In the genomic region with DNA sequence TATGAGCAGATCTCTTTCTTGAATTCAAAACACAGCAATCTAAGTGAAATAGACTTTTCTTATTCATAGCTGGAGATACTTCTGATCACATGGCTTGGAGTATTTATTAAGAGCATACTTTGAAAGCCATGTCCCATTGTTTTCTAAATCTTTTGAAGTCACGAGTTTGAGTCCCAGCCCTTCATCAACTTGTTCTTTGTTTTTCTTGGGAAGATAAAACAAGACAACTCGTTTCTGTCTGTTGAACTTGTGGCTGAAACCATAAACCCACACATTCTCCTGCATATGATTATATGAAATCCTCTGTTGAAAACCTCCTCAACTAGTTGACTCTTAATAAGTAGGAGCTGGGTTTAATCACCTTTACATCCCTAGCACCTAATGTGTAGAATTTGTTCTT, we compare ENCODE assay signal across 23 cellular contexts. TPM values are rescaled to one million over a fixed set of nuclear protein-coding genes. Genes with fewer than 3 reads are reported as not detected.
A peak's percentile ranks its signal among the peaks of the same experiment; 100 is the strongest.
DNase-seq lines count a peak whose midpoint lies in the region; ATAC-seq, FAIRE-seq and TF ChIP-seq lines count a peak whose summit lies in the region.
"Had no signal": no experiment of that assay in that cellular context is flagged by ENCODE, and none has a peak within 500 bp of the region (broad histone marks: within the 10 kb centered on the region; RNA-seq: fewer than 3 reads in every experiment).

No MANE protein-coding gene starts in this region.

- BruUV-seq in GM12878 (replicated peaks; lab: Mats Ljungman, UMichigan), result no TSS peak

- no peaks in the 10 kb centered on the region; the same call in 2 of the 3 replicates for H3K9me3 ChIP-seq in GM12878 (replicated peaks; ENCODE audit: control insufficient read depth, insufficient read depth, low read length)
- H3K9me3 ChIP-seq in tibial artery, result no peaks in the 10 kb centered on the region
- H3K9me3 ChIP-seq: HAP-1 had no signal

- peak; percentile 38 for FAIRE-seq in GM12878 (lab: Jason Lieb, UNC)
- FAIRE-seq: bronchial epithelial cell had no signal

- H3K79me2 ChIP-seq in GM12878 (ENCODE audit: control insufficient read depth, insufficient read depth, low read length), result no peaks in the 10 kb centered on the region

- H3K36me3 ChIP-seq in GM12878 (ENCODE audit: control insufficient read depth in 2 of 2, insufficient read depth in 2 of 2, low read length in 1 of 2) (no peaks in the 10 kb centered on the region), tibial artery (no peaks in the 10 kb centered on the region)
- H3K36me3 ChIP-seq: HAP-1 had no signal

- peak overlapping the region; percentile 17 to 40 for H3K4me3 Mint-ChIP-seq in activated T-cell treated with anti-CD3 and anti-CD28 coated beads, Interleukin-2, amount 50 U/mL, for 72 hours
- H3K4me3 Mint-ChIP-seq in activated CD4-positive, alpha-beta memory T cell treated with anti-CD3 and anti-CD28 coated beads for 36 hours, result no peak overlapping the region
- H3K4me3 Mint-ChIP-seq: activated naive CD8-positive, alpha-beta T cell treated with anti-CD3 and anti-CD28 coated beads for 36 hours; activated T-cell treated with anti-CD3 and anti-CD28 coated beads, Interleukin-2, amount 50 U/mL, for 24 hours; T-cell had no signal

- CTCF ChIA-PET in GM12878 (lab: Yijun Ruan, JAX), result no interaction called here
- CTCF ChIA-PET in activated CD4-positive, alpha-beta memory T cell treated with anti-CD3 and anti-CD28 coated beads for 36 hours (lab: Charles Lee), result no interaction called here

- intact Hi-C loops in GM12878 (cut with micrococcal nuclease; ENCODE audit: unreplicated experiment), result no loop called here
- intact Hi-C loops in tibial artery (cut with DNase I; ENCODE audit: low total_unique reads), result no loop called here
- intact Hi-C loops in activated CD4-positive, alpha-beta memory T cell treated with anti-CD3 and anti-CD28 coated beads for 36 hours (cut with micrococcal nuclease), result no loop called here

- no peak for TF ChIP-seq POLR2A in GM12878 (IDR thresholded peaks at IDR 0.05; ENCODE audit: low read depth, low read length)

- H4K20me1 ChIP-seq in GM12878 (ENCODE audit: control insufficient read depth, insufficient read depth), result no peaks in the 10 kb centered on the region

- H2AFZ ChIP-seq in GM12878 (ENCODE audit: control insufficient read depth, low read depth, low read length), result no peak overlapping the region

- H3K27ac ChIP-seq in GM12878 (ENCODE audit: control insufficient read depth, insufficient read depth) (no peak overlapping the region), tibial artery (peak overlapping the region; percentile 29 to 56)

- no peak overlapping the region for H3K9ac ChIP-seq in GM12878 (ENCODE audit: control insufficient read depth, insufficient read depth, low read length)

- H3K4me3 ChIP-seq in GM12878, result no peak overlapping the region
- no peak overlapping the region for H3K4me3 ChIP-seq in tibial artery
- H3K4me3 ChIP-seq: HAP-1 had no signal

- no peak for DNase-seq in activated T-cell treated with anti-CD3 and anti-CD28 coated beads, Interleukin-2, amount 50 U/mL, for 72 hours
- no peak for DNase-seq in activated T-cell treated with anti-CD3 and anti-CD28 coated beads for 4 hours
- no peak for DNase-seq in GM12878 (ENCODE audit: low read depth, low spot score)
- DNase-seq in kidney tubule cell (ENCODE audit: low spot score), result peak; percentile 33
- no peak for DNase-seq in tibial artery
- no peak for DNase-seq in stimulated activated CD4-positive, alpha-beta T cell treated with anti-CD3 and anti-CD28 coated beads, Interleukin-15, amount 100 ng/mL, for 24 hours
- DNase-seq in activated CD4-positive, alpha-beta memory T cell treated with anti-CD3 and anti-CD28 coated beads for 36 hours, result no peak
- DNase-seq in epidermal melanocyte (ENCODE audit: insufficient read length, low spot score), result no peak
- DNase-seq: activated CD4-positive, alpha-beta T cell treated with anti-CD3 and anti-CD28 coated beads, Interleukin-2, amount 50 U/mL, for 4 hours; activated naive CD8-positive, alpha-beta T cell treated with anti-CD3 and anti-CD28 coated beads for 36 hours; activated T-cell treated with anti-CD3 and anti-CD28 coated beads, Interleukin-2, amount 50 U/mL, for 24 hours; C1 segment of cervical spinal cord; effector CD8-positive, alpha-beta T cell; KBM-7; NCI-H1105; NCI-H2171; NCI-H748 treated with DMSO at 0.1 percent for 48 hours; stimulated activated CD4-positive, alpha-beta T cell treated with anti-CD3 and anti-CD28 coated beads, Interleukin-4, amount 100 ng/mL, for 4 hours; stimulated activated CD8-positive, alpha-beta memory T cell treated with anti-CD3 and anti-CD28 coated beads, Interleukin-4, amount 100 ng/mL, for 48 hours; T-cell had no signal

- no peak overlapping the region for H3K4me2 ChIP-seq in GM12878 (ENCODE audit: control insufficient read depth, insufficient read depth)

- SMC1A ChIA-PET in GM12878 (lab: Charles Lee; ENCODE audit: uncharacterized antibody, unreplicated experiment), result no interaction called here

- in situ Hi-C loops in GM12878 (cut with MboI), result no loop called here

- peaks cover 52% of the 10 kb centered on the region for H3K4me1 Mint-ChIP-seq in activated T-cell treated with anti-CD3 and anti-CD28 coated beads, Interleukin-2, amount 50 U/mL, for 72 hours (ENCODE audit: low read depth)
- peaks cover 28% of the 10 kb centered on the region for H3K4me1 Mint-ChIP-seq in activated CD4-positive, alpha-beta memory T cell treated with anti-CD3 and anti-CD28 coated beads for 36 hours (ENCODE audit: low read depth)

- peaks cover 0 to 2% of the 10 kb centered on the region in 2 donors for H3K36me3 Mint-ChIP-seq in activated T-cell treated with anti-CD3 and anti-CD28 coated beads, Interleukin-2, amount 50 U/mL, for 72 hours (ENCODE audit: insufficient read depth in 2 of 2)
- H3K36me3 Mint-ChIP-seq in activated CD4-positive, alpha-beta memory T cell treated with anti-CD3 and anti-CD28 coated beads for 36 hours, result no peaks in the 10 kb centered on the region
- H3K36me3 Mint-ChIP-seq: T-cell had no signal

- no peak for TF ChIP-seq CTCF in GM12878 (IDR thresholded peaks at IDR 0.05 in 2 of 3, conservative IDR thresholded peaks at IDR 0.05 in 1 of 3; ENCODE audit: control insufficient read depth in 2 of 3, extremely low read depth in 1 of 3, insufficient read depth in 1 of 3, low read depth in 3 of 3, low read length in 3 of 3)
- TF ChIP-seq CTCF in tibial artery (IDR thresholded peaks at IDR 0.05), result no peak

- TF ChIP-seq RAD21 in GM12878 (IDR thresholded peaks at IDR 0.05; ENCODE audit: insufficient read depth, low read depth, low read length), result no peak

- POLR2A ChIA-PET in GM12878 (lab: Charles Lee), result no interaction called here
- POLR2A ChIA-PET in activated CD4-positive, alpha-beta memory T cell treated with anti-CD3 and anti-CD28 coated beads for 36 hours (lab: Charles Lee), result no interaction called here

- no peak for ATAC-seq in activated T-cell treated with anti-CD3 and anti-CD28 coated beads, Interleukin-2, amount 50 U/mL, for 72 hours (replicated peaks in 1 of 2)
- no peak for ATAC-seq in GM12878
- ATAC-seq: T-cell had no signal

- H3K27ac Mint-ChIP-seq in activated T-cell treated with anti-CD3 and anti-CD28 coated beads, Interleukin-2, amount 50 U/mL, for 72 hours, result no peak overlapping the region
- H3K27ac Mint-ChIP-seq in activated CD4-positive, alpha-beta memory T cell treated with anti-CD3 and anti-CD28 coated beads for 36 hours, result no peak overlapping the region
- H3K27ac Mint-ChIP-seq: activated naive CD8-positive, alpha-beta T cell treated with anti-CD3 and anti-CD28 coated beads for 36 hours; activated T-cell treated with anti-CD3 and anti-CD28 coated beads, Interleukin-2, amount 50 U/mL, for 24 hours; T-cell had no signal

- no peaks in the 10 kb centered on the region for H3K4me1 ChIP-seq in GM12878 (ENCODE audit: control insufficient read depth, insufficient read depth, low read length)
- H3K4me1 ChIP-seq in tibial artery, result peaks cover 0 to 58% (median 25%) of the 10 kb centered on the region in 4 donors

- 2% methylated on average over 2 of the region's 2 CpGs for WGBS in GM12878 (ENCODE audit: insufficient coverage, insufficient replicate concordance, low lambda C conversion rate, missing lambda C conversion rate)

- peaks cover 7 to 12% of the 10 kb centered on the region in 2 experiments; a peak in 3 of 4 replicates for H3K27me3 ChIP-seq in GM12878 (replicated peaks in 1 of 2; ENCODE audit: control insufficient read depth in 2 of 2, insufficient read depth in 2 of 2, low read length in 1 of 2)
- no peaks in the 10 kb centered on the region for H3K27me3 ChIP-seq in tibial artery

- RAD21 ChIA-PET in GM12878 (lab: Charles Lee; ENCODE audit: unreplicated experiment), result no interaction called here

- TF ChIP-seq EP300 in GM12878 (IDR thresholded peaks at IDR 0.05; ENCODE audit: borderline replicate concordance in 1 of 2, control insufficient read depth in 1 of 2, low read depth in 2 of 2, low read length in 2 of 2), result no peak

- H3K9me3 Mint-ChIP-seq in activated T-cell treated with anti-CD3 and anti-CD28 coated beads, Interleukin-2, amount 50 U/mL, for 72 hours, result no peaks in the 10 kb centered on the region
- no peaks in the 10 kb centered on the region for H3K9me3 Mint-ChIP-seq in activated CD4-positive, alpha-beta memory T cell treated with anti-CD3 and anti-CD28 coated beads for 36 hours
- H3K9me3 Mint-ChIP-seq: activated naive CD8-positive, alpha-beta T cell treated with anti-CD3 and anti-CD28 coated beads for 36 hours; activated T-cell treated with anti-CD3 and anti-CD28 coated beads, Interleukin-2, amount 50 U/mL, for 24 hours; T-cell had no signal

- H3K27me3 Mint-ChIP-seq in activated T-cell treated with anti-CD3 and anti-CD28 coated beads, Interleukin-2, amount 50 U/mL, for 72 hours (ENCODE audit: low read depth), result peaks cover 11% of the 10 kb centered on the region
- H3K27me3 Mint-ChIP-seq in activated CD4-positive, alpha-beta memory T cell treated with anti-CD3 and anti-CD28 coated beads for 36 hours, result peaks cover 4% of the 10 kb centered on the region
- H3K27me3 Mint-ChIP-seq: activated naive CD8-positive, alpha-beta T cell treated with anti-CD3 and anti-CD28 coated beads for 36 hours; activated T-cell treated with anti-CD3 and anti-CD28 coated beads, Interleukin-2, amount 50 U/mL, for 24 hours; T-cell had no signal

RNA-seq across cellular contexts. Expression of a gene that starts 3.3 kb away (rescaled TPM):
- total RNA-seq in activated T-cell treated with anti-CD3 and anti-CD28 coated beads, Interleukin-2, amount 50 U/mL, for 72 hours, result 10 to 100 TPM in 1 of 2 donors, 1 to 10 TPM in 1; 9.4 to 11.9 TPM
- not detected in 2 replicates for total RNA-seq in GM12878 (2013; cell fraction: nucleolus; rRNA removed)
- 0.11 and 0.17 TPM in 2 replicates for total RNA-seq in GM12878 (2014; rRNA removed)
- total RNA-seq in GM12878 (2014; rRNA removed; fragmentation: Illumina TruSeq; extraction: Trizol), result 0.09 and 0.18 TPM in 2 replicates
- total RNA-seq in GM12878 (2021), result 0.18 and 0.58 TPM in 2 replicates
- not detected for polyA plus RNA-seq in GM12878 (2011; ENCODE audit: low read depth)
- 0.03 and 0.04 TPM in 2 replicates for polyA plus RNA-seq in GM12878 (2011; rRNA removed)
- 0.01 and 0.03 TPM in 2 replicates for polyA plus RNA-seq in GM12878 (2011; cell fraction: cytosol; rRNA removed)
- polyA plus RNA-seq in GM12878 (2011; cell fraction: nucleus; rRNA removed), result 0.03 TPM in 2 replicates
- polyA plus RNA-seq in GM12878 (2012), result 0.08 and 0.12 TPM in 2 replicates
- polyA plus RNA-seq in GM12878 (2014; fragmentation: Illumina TruSeq; extraction: Trizol), result 0.09 and 0.16 TPM in 2 replicates
- polyA plus RNA-seq in GM12878 (2014; fragmentation: Nextera tagmentation; extraction: Ambion mirVana), result under 1 TPM; 0.04 to 0.14 TPM
- polyA plus RNA-seq in GM12878 (2014; rRNA removed), result 0.05 and 0.14 TPM in 2 replicates
- polyA plus RNA-seq in GM12878 (2016; fragmentation: Nextera tagmentation; extraction: Ambion mirVana), result under 1 TPM; 0.13 to 0.18 TPM
- 0.07 and 0.15 TPM in 2 replicates for polyA minus RNA-seq in GM12878 (2011; rRNA and poly(A)+ RNA removed)
- not detected in 2 replicates for polyA minus RNA-seq in GM12878 (2011; cell fraction: cytosol; rRNA and poly(A)+ RNA removed)
- 0.10 TPM in 1 of 2 replicates, not detected in the other for polyA minus RNA-seq in GM12878 (2011; cell fraction: nucleus; rRNA and poly(A)+ RNA removed)
- total RNA-seq in activated CD4-positive, alpha-beta memory T cell treated with anti-CD3 and anti-CD28 coated beads for 36 hours, result 1 to 10 TPM; 2.1 to 2.9 TPM
- total RNA-seq: RPMI7951 had no signal
